1 cellular context compared by ENCODE assay signal in genomic region chr5:127839496-127840197, GRCh38.
TF ChIP-seq lines count a peak whose summit lies in the region.

No MANE protein-coding gene starts in this region.

TF ChIP-seq in SK-N-SH, 30 proteins besides CTCF, POLR2A, EP300 and RAD21 (continued from another document):
- TF ChIP-seq REST (IDR thresholded peaks at IDR 0.05; ENCODE audit: low read depth, low read length) (no peak), JUND (IDR thresholded peaks at IDR 0.05) (no peak), NFIC (IDR thresholded peaks at IDR 0.05; ENCODE audit: borderline replicate concordance) (no peak), EZH2phosphoT487 (IDR thresholded peaks at IDR 0.05; ENCODE audit: borderline replicate concordance, low read depth) (no peak)
